In the genomic region with DNA sequence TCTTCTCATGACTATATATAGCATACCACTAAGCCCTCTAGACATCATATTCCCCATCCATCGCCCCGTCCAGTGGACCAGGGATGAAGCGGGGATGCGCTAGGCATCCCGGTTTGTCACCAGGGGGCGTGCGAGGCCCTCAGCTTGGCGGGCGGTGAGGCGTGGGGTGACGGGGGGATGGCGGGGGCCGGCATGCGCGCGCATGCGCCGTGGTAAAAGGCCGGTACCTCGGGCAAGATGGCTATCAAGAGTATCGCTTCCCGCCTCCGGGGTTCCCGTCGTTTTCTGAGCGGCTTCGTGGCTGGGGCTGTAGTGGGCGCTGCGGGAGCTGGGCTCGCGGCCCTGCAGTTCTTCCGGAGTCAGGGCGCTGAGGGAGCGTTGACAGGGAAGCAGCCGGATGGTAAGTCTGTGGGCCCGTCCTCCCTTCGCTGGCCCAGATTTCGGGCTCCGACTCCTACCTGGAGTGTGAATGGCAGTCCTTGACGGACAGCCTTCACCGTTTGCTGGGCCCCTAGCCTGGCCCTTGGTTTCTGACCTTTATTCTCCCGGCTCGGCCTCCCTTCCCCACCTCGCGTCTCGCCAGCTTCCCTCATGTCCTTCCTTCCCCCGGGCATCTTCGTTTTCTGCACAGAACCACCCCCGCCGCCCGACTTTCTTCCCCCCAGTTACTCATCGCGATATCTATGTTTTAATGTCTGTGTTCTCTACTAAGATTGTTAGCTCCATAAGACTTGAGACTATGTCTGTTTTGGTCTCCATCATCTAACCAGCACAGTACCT, we compare ENCODE assay signal across 1 cellular context.
TF ChIP-seq lines count a peak whose summit lies in the region.

Gene EXOG, plus strand, starts transcription at position 210 of the 780 bp plus-strand sequence. Its CDS starts 28 bp downstream, at position 238.

TF ChIP-seq in HEK293, 187 proteins besides CTCF, POLR2A, EP300 and RAD21 (continued from another document and continues in another):
- peak; percentile 92 for TF ChIP-seq ZNF692 (tag by site-specific recombination; IDR thresholded peaks at IDR 0.05)
- peak; percentile 29; the same call in 1 of the 2 replicates for TF ChIP-seq ZNF423 (tag by site-specific recombination; IDR thresholded peaks at IDR 0.05)
- TF ChIP-seq ZBTB20 (tag by site-specific recombination; IDR thresholded peaks at IDR 0.05), result peak; percentile 97
- TF ChIP-seq, protein P1, sequence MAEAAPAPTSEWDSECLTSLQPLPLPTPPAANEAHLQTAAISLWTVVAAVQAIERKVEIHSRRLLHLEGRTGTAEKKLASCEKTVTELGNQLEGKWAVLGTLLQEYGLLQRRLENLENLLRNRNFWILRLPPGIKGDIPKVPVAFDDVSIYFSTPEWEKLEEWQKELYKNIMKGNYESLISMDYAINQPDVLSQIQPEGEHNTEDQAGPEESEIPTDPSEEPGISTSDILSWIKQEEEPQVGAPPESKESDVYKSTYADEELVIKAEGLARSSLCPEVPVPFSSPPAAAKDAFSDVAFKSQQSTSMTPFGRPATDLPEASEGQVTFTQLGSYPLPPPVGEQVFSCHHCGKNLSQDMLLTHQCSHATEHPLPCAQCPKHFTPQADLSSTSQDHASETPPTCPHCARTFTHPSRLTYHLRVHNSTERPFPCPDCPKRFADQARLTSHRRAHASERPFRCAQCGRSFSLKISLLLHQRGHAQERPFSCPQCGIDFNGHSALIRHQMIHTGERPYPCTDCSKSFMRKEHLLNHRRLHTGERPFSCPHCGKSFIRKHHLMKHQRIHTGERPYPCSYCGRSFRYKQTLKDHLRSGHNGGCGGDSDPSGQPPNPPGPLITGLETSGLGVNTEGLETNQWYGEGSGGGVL (tag by site-specific recombination; IDR thresholded peaks at IDR 0.05), result peak; percentile 87
- peak; percentile 37 for TF ChIP-seq ZNF654 (tag by site-specific recombination; IDR thresholded peaks at IDR 0.05; ENCODE audit: low read depth)
- TF ChIP-seq SP2 (tag by site-specific recombination; IDR thresholded peaks at IDR 0.05), result peak; percentile 31
- 0 out of 2 replicates have a peak, but pooled peaks have one; percentile 16 for TF ChIP-seq ZNF324 (tag by site-specific recombination; IDR thresholded peaks at IDR 0.05)
- TF ChIP-seq, protein P2, sequence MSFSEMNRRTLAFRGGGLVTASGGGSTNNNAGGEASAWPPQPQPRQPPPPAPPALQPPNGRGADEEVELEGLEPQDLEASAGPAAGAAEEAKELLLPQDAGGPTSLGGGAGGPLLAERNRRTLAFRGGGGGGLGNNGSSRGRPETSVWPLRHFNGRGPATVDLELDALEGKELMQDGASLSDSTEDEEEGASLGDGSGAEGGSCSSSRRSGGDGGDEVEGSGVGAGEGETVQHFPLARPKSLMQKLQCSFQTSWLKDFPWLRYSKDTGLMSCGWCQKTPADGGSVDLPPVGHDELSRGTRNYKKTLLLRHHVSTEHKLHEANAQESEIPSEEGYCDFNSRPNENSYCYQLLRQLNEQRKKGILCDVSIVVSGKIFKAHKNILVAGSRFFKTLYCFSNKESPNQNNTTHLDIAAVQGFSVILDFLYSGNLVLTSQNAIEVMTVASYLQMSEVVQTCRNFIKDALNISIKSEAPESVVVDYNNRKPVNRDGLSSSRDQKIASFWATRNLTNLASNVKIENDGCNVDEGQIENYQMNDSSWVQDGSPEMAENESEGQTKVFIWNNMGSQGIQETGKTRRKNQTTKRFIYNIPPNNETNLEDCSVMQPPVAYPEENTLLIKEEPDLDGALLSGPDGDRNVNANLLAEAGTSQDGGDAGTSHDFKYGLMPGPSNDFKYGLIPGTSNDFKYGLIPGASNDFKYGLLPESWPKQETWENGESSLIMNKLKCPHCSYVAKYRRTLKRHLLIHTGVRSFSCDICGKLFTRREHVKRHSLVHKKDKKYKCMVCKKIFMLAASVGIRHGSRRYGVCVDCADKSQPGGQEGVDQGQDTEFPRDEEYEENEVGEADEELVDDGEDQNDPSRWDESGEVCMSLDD (tag by site-specific recombination; IDR thresholded peaks at IDR 0.05), result peak; percentile 44; the same call in 1 of the 2 replicates
- no peak for TF ChIP-seq PRDM4 (tag by site-specific recombination; IDR thresholded peaks at IDR 0.05)
- peak; percentile 43; the same call in 1 of the 2 replicates for TF ChIP-seq ZNF777 (tag by site-specific recombination; IDR thresholded peaks at IDR 0.05; ENCODE audit: borderline replicate concordance)
- peak; percentile 38; the same call in 1 of the 2 replicates for TF ChIP-seq ZIC2 (tag by site-specific recombination; IDR thresholded peaks at IDR 0.05)
- no peak for TF ChIP-seq GLI4 (tag by site-specific recombination; IDR thresholded peaks at IDR 0.05)
- TF ChIP-seq ZEB2 (tag by site-specific recombination; IDR thresholded peaks at IDR 0.05), result peak; percentile 49; the same call in 1 of the 2 replicates
- TF ChIP-seq ZNF433 (tag by site-specific recombination; IDR thresholded peaks at IDR 0.05; ENCODE audit: low read depth), result no peak
- TF ChIP-seq ZBTB11 (tag by site-specific recombination; conservative IDR thresholded peaks at IDR 0.05; ENCODE audit: low read depth), result peak; percentile 60
- TF ChIP-seq ZBTB8A (tag by site-specific recombination; IDR thresholded peaks at IDR 0.05), result peak; percentile 79
- peak; percentile 63; the same call in 1 of the 2 replicates for TF ChIP-seq ZBTB48 (tag by site-specific recombination; IDR thresholded peaks at IDR 0.05)
- no peak for TF ChIP-seq KLF10 (tag by site-specific recombination; IDR thresholded peaks at IDR 0.05)
- TF ChIP-seq, protein P3, sequence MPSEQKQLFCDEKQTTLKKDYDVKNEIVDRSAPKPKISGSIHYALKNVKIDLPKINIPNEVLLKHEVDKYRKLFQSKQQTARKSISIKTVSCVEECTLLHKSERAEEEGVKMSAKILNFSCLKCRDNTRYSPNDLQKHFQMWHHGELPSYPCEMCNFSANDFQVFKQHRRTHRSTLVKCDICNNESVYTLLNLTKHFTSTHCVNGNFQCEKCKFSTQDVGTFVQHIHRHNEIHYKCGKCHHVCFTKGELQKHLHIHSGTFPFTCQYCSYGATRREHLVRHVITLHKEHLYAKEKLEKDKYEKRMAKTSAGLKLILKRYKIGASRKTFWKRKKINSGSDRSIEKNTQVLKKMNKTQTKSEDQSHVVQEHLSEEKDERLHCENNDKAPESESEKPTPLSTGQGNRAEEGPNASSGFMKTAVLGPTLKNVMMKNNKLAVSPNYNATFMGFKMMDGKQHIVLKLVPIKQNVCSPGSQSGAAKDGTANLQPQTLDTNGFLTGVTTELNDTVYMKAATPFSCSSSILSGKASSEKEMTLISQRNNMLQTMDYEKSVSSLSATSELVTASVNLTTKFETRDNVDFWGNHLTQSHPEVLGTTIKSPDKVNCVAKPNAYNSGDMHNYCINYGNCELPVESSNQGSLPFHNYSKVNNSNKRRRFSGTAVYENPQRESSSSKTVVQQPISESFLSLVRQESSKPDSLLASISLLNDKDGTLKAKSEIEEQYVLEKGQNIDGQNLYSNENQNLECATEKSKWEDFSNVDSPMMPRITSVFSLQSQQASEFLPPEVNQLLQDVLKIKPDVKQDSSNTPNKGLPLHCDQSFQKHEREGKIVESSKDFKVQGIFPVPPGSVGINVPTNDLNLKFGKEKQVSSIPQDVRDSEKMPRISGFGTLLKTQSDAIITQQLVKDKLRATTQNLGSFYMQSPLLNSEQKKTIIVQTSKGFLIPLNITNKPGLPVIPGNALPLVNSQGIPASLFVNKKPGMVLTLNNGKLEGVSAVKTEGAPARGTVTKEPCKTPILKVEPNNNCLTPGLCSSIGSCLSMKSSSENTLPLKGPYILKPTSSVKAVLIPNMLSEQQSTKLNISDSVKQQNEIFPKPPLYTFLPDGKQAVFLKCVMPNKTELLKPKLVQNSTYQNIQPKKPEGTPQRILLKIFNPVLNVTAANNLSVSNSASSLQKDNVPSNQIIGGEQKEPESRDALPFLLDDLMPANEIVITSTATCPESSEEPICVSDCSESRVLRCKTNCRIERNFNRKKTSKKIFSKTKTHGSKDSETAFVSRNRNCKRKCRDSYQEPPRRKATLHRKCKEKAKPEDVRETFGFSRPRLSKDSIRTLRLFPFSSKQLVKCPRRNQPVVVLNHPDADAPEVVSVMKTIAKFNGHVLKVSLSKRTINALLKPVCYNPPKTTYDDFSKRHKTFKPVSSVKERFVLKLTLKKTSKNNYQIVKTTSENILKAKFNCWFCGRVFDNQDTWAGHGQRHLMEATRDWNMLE (tag by site-specific recombination; conservative IDR thresholded peaks at IDR 0.05; ENCODE audit: low read depth), result peak; percentile 21; the same call in 1 of the 2 replicates
- no peak for TF ChIP-seq ZSCAN16 (tag by site-specific recombination; IDR thresholded peaks at IDR 0.05)
- 0 out of 2 replicates have a peak, but pooled peaks have one; percentile 45 for TF ChIP-seq ZNF600 (tag by site-specific recombination; IDR thresholded peaks at IDR 0.05)
- TF ChIP-seq ZNF701 (tag by site-specific recombination; IDR thresholded peaks at IDR 0.05), result 0 out of 2 replicates have a peak, but pooled peaks have one; percentile 70
- no peak for TF ChIP-seq SETDB1 (IDR thresholded peaks at IDR 0.05; ENCODE audit: insufficient read length, low read length)
- 0 out of 2 replicates have a peak, but pooled peaks have one; percentile 35 for TF ChIP-seq ZNF610 (tag by site-specific recombination; IDR thresholded peaks at IDR 0.05; ENCODE audit: borderline replicate concordance)
- TF ChIP-seq ZSCAN30 (tag by site-specific recombination; IDR thresholded peaks at IDR 0.05), result 0 out of 2 replicates have a peak, but pooled peaks have one; percentile 12
- TF ChIP-seq GLIS2 (tag by site-specific recombination; IDR thresholded peaks at IDR 0.05), result peak; percentile 65
- TF ChIP-seq HIC1 (tag by site-specific recombination; IDR thresholded peaks at IDR 0.05), result no peak
- TF ChIP-seq ZFHX2 (tag by site-specific recombination; conservative IDR thresholded peaks at IDR 0.05), result peak; percentile 70
- peak; percentile 48; the same call in 1 of the 2 replicates for TF ChIP-seq YY1 (tag by site-specific recombination; IDR thresholded peaks at IDR 0.05)
- 0 out of 2 replicates have a peak, but pooled peaks have one; percentile 22 for TF ChIP-seq ZNF394 (tag by site-specific recombination; IDR thresholded peaks at IDR 0.05; ENCODE audit: borderline replicate concordance)
